Comparison of ENCODE assay signal across 21 cellular contexts in genomic region chr1:2347907-2348306, GRCh38.
"Had no signal": no experiment of that assay in that cellular context is flagged by ENCODE, and none has a peak within 500 bp of the region (broad histone marks: within the 10 kb centered on the region; RNA-seq: fewer than 3 reads in every experiment).

No MANE protein-coding gene starts in this region.

- DNase-seq: activated CD4-positive, alpha-beta T cell treated with anti-CD3 and anti-CD28 coated beads for 48 hours; activated CD8-positive, alpha-beta memory T cell treated with anti-CD3 and anti-CD28 coated beads, Interleukin-2, amount 50 U/mL, for 48 hours; activated CD8-positive, alpha-beta T cell treated with anti-CD3 and anti-CD28 coated beads for 36 hours; activated gamma-delta T cell treated with Interleukin-2 at 50 U/mL for 16 hours; activated naive CD8-positive, alpha-beta T cell treated with anti-CD3 and anti-CD28 coated beads, Interleukin-2, amount 10 ng/mL, durations not matched to agents 7 days and 5 days; cortex of kidney; effector CD8-positive, alpha-beta T cell; foreskin fibroblast; immature natural killer cell; mesenchymal stem cell; stimulated activated CD4-positive, alpha-beta T cell treated with anti-CD3 and anti-CD28 coated beads, Interleukin-15, amount 100 ng/mL, for 24 hours; stimulated activated CD4-positive, alpha-beta T cell treated with anti-CD3 and anti-CD28 coated beads, Interleukin-4, amount 100 ng/mL, for 1 hour; stimulated activated naive CD4-positive, alpha-beta T cell treated with Interleukin-2 at 50 U/mL for 16 hours; substantia nigra; WERI-Rb-1 had no signal

- H3K27ac Mint-ChIP-seq: activated CD8-positive, alpha-beta T cell treated with anti-CD3 and anti-CD28 coated beads for 36 hours; activated naive CD8-positive, alpha-beta T cell treated with anti-CD3 and anti-CD28 coated beads, Interleukin-2, amount 10 ng/mL, durations not matched to agents 7 days and 5 days; immature natural killer cell; neural progenitor cell; T-helper 17 cell had no signal

- H3K27me3 Mint-ChIP-seq: activated CD8-positive, alpha-beta T cell treated with anti-CD3 and anti-CD28 coated beads for 36 hours; activated naive CD8-positive, alpha-beta T cell treated with anti-CD3 and anti-CD28 coated beads, Interleukin-2, amount 10 ng/mL, durations not matched to agents 7 days and 5 days; brain; T-helper 17 cell had no signal

- H3K36me3 Mint-ChIP-seq: activated naive CD8-positive, alpha-beta T cell treated with anti-CD3 and anti-CD28 coated beads, Interleukin-2, amount 10 ng/mL, durations not matched to agents 7 days and 5 days; brain; immature natural killer cell; neural progenitor cell had no signal

- ATAC-seq: activated CD8-positive, alpha-beta T cell treated with anti-CD3 and anti-CD28 coated beads for 36 hours; left lung; T-helper 17 cell had no signal

- H3K4me1 Mint-ChIP-seq: activated naive CD8-positive, alpha-beta T cell treated with anti-CD3 and anti-CD28 coated beads, Interleukin-2, amount 10 ng/mL, durations not matched to agents 7 days and 5 days; immature natural killer cell had no signal

- H3K36me3 ChIP-seq: left lung, neural progenitor cell, pancreas, WERI-Rb-1 had no signal

- H3K27me3 ChIP-seq: left lung, neural progenitor cell, pancreas had no signal

- H3K9me3 Mint-ChIP-seq: activated CD8-positive, alpha-beta T cell treated with anti-CD3 and anti-CD28 coated beads for 36 hours; activated naive CD8-positive, alpha-beta T cell treated with anti-CD3 and anti-CD28 coated beads, Interleukin-2, amount 10 ng/mL, durations not matched to agents 7 days and 5 days; brain; immature natural killer cell; neural progenitor cell had no signal

- H3K9ac ChIP-seq: neural progenitor cell had no signal

- H3K4me1 ChIP-seq: left lung, pancreas had no signal

- H3K9me3 ChIP-seq: left lung, pancreas had no signal

- H3K4me3 ChIP-seq: left lung, neural progenitor cell, pancreas, skin epidermis had no signal

- H3K4me3 Mint-ChIP-seq: activated CD8-positive, alpha-beta T cell treated with anti-CD3 and anti-CD28 coated beads for 36 hours; activated naive CD8-positive, alpha-beta T cell treated with anti-CD3 and anti-CD28 coated beads, Interleukin-2, amount 10 ng/mL, durations not matched to agents 7 days and 5 days; brain; immature natural killer cell; neural progenitor cell; T-helper 17 cell had no signal

- H3K27ac ChIP-seq: left lung, neural progenitor cell, pancreas, skin epidermis, WERI-Rb-1 had no signal
